ENCODE assay signal across 1 cellular context in the genomic region with DNA sequence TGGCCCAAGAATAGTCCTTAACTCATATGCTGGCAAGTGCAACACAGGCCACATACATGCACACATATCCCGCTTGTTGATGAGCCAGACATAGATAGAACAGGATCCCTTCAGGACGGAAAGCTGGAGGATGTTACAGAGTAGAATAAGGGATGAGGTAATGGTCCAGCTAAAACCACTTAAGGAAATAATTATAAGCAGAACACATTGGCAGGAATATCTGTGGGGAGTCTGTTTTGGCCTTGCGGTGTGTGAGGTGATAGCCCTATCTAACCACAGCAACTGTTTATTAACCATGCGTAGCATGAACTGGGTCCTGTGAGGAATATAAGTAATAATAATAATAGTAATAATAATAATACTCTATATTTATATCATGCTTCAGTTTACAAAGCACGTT.
TF ChIP-seq lines count a peak whose summit lies in the region.

No MANE protein-coding gene starts in this region.

TF ChIP-seq in K562, 482 proteins besides CTCF, POLR2A, EP300 and RAD21:
- TF ChIP-seq ATF3 (IDR thresholded peaks at IDR 0.05) (0 out of 2 replicates have a peak, but pooled peaks have one; percentile 18), ATF3 (CRISPR knock-in tag; conservative IDR thresholded peaks at IDR 0.05) (no peak), TEAD4 (IDR thresholded peaks at IDR 0.05; ENCODE audit: low read length) (peak; percentile 89), TEAD4 (CRISPR knock-in tag; IDR thresholded peaks at IDR 0.05; ENCODE audit: borderline replicate concordance) (no peak), TCF3 (CRISPR knock-in tag; IDR thresholded peaks at IDR 0.05) (peak; percentile 75), JUND (IDR thresholded peaks at IDR 0.05; ENCODE audit: borderline replicate concordance, low read depth, low read length) (no peak), JUND (tag; IDR thresholded peaks at IDR 0.05; ENCODE audit: borderline replicate concordance, low read depth, low read length) (peak; percentile 53; the same call in 1 of the 3 replicates), KDM1A (IDR thresholded peaks at IDR 0.05) (0 out of 4 replicates have a peak, but pooled peaks of 1 of the 2 experiments have one; percentile 6), TAL1 (IDR thresholded peaks at IDR 0.05) (peak; percentile 71), NCOR1 (IDR thresholded peaks at IDR 0.05) (peak; percentile 55), ATF7 (IDR thresholded peaks at IDR 0.05) (peak; percentile 75), PML (IDR thresholded peaks at IDR 0.05; ENCODE audit: low read length) (peak; percentile 66; the same call in 1 of the 2 replicates), STAT5A (IDR thresholded peaks at IDR 0.05; ENCODE audit: borderline replicate concordance, low read length) (peak; percentile 39; the same call in 1 of the 2 replicates), KLF1 (tag; IDR thresholded peaks at IDR 0.05) (no peak), CBFA2T3 (IDR thresholded peaks at IDR 0.05) (peak; percentile 79), RUNX1 (IDR thresholded peaks at IDR 0.05; ENCODE audit: low read depth) (no peak), ZNF76 (CRISPR knock-in tag; IDR thresholded peaks at IDR 0.05; ENCODE audit: borderline replicate concordance) (no peak), CCAR2 (IDR thresholded peaks at IDR 0.05; ENCODE audit: low read depth, low read length) (no peak), DACH1 (IDR thresholded peaks at IDR 0.05; ENCODE audit: partially characterized antibody) (peak; percentile 51), HEY1 (CRISPR knock-in tag; IDR thresholded peaks at IDR 0.05; ENCODE audit: borderline replicate concordance) (no peak), ZBTB9 (CRISPR knock-in tag; IDR thresholded peaks at IDR 0.05) (no peak), ZNF589 (CRISPR knock-in tag; IDR thresholded peaks at IDR 0.05; ENCODE audit: low read depth) (peak; percentile 50; the same call in 1 of the 2 replicates), HNRNPUL1 (IDR thresholded peaks at IDR 0.05; ENCODE audit: low read length) (no peak), POLR2AphosphoS5 (IDR thresholded peaks at IDR 0.05; ENCODE audit: control insufficient read depth, insufficient read depth, low read depth, low read length) (peak; percentile 58), HDAC2 (IDR thresholded peaks at IDR 0.05) (no peak), CBFA2T2 (conservative IDR thresholded peaks at IDR 0.05) (peak; percentile 60), ZNF507 (tag; conservative IDR thresholded peaks at IDR 0.05) (no peak), KLF16 (IDR thresholded peaks at IDR 0.05) (peak; percentile 56; the same call in 1 of the 2 replicates), ARID1B (IDR thresholded peaks at IDR 0.05) (peak; percentile 69), CXXC5 (CRISPR knock-in tag; IDR thresholded peaks at IDR 0.05) (peak; percentile 55), ZNF668 (CRISPR knock-in tag; IDR thresholded peaks at IDR 0.05) (no peak)
- TF ChIP-seq, protein P1, sequence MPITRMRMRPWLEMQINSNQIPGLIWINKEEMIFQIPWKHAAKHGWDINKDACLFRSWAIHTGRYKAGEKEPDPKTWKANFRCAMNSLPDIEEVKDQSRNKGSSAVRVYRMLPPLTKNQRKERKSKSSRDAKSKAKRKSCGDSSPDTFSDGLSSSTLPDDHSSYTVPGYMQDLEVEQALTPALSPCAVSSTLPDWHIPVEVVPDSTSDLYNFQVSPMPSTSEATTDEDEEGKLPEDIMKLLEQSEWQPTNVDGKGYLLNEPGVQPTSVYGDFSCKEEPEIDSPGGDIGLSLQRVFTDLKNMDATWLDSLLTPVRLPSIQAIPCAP (CRISPR knock-in tag; IDR thresholded peaks at IDR 0.05; ENCODE audit: borderline replicate concordance) = no peak
